27 cellular contexts compared by ENCODE assay signal in the genomic region with DNA sequence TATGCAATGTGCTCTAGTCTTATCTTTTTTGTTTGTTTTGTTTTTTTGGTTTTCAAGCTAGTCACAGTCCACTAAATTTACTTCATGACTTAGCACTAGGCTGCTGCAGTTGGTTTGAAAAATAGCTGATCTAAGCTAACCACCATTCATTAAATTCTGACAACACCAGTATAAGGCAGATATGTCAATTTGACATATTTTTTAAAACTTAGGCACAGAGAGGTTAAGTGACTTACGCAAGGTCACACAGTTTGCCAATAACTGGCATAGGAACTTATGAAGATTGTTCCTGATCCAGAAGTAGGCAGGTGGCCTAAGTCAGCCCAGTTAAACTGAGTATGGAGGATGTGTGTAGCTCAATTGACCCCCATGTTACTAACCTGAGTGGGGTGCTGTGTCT.
"Had no signal": no experiment of that assay in that cellular context is flagged by ENCODE, and none has a peak within 500 bp of the region (broad histone marks: within the 10 kb centered on the region; RNA-seq: fewer than 3 reads in every experiment).

No MANE protein-coding gene starts in this region.

- H3K27me3 ChIP-seq: colonic mucosa, esophagus squamous epithelium, gastrocnemius medialis, heart right ventricle had no signal

- FAIRE-seq: islet of Langerhans, keratinocyte had no signal

- H3K36me3 ChIP-seq: colonic mucosa, esophagus squamous epithelium, gastrocnemius medialis, heart right ventricle, left ventricle myocardium inferior, lower lobe of right lung had no signal

- H3K4me3 ChIP-seq: colonic mucosa, esophagus squamous epithelium, gastrocnemius medialis, heart right ventricle, left ventricle myocardium inferior, lower lobe of right lung, mucosa of descending colon had no signal

- H3K9me3 ChIP-seq: colonic mucosa, esophagus squamous epithelium, gastrocnemius medialis, heart right ventricle, left ventricle myocardium inferior, lower lobe of right lung, mucosa of descending colon had no signal

- H3K36me3 Mint-ChIP-seq: mesothelial cell of epicardium had no signal

- H3K9me3 Mint-ChIP-seq: dendritic cell treated with granulocyte-macrophage colony-stimulating factor and Interleukin-4, amounts not matched to agents 40 ng/mL and 50 ng/mL, for 4 days; effector memory CD8-positive, alpha-beta T cell; endodermal cell had no signal

- ATAC-seq: effector memory CD8-positive, alpha-beta T cell; esophagus mucosa; gastrocnemius medialis; heart right ventricle; left colon; left lobe of liver; lower lobe of right lung; mucosa of descending colon had no signal

- H3K27ac Mint-ChIP-seq: dendritic cell treated with granulocyte-macrophage colony-stimulating factor and Interleukin-4, amounts not matched to agents 40 ng/mL and 50 ng/mL, for 4 days; effector memory CD8-positive, alpha-beta T cell; endodermal cell; mesothelial cell of epicardium had no signal

- H3K27ac ChIP-seq: colonic mucosa, epithelial cell of prostate, esophagus squamous epithelium, heart right ventricle, lower lobe of right lung had no signal

- H3K27me3 Mint-ChIP-seq: dendritic cell treated with granulocyte-macrophage colony-stimulating factor and Interleukin-4, amounts not matched to agents 40 ng/mL and 50 ng/mL, for 4 days had no signal

- H3K4me1 ChIP-seq: colonic mucosa, left ventricle myocardium inferior, lower lobe of right lung had no signal

- DNase-seq: cerebellar nuclear complex; colonic mucosa; cortex of kidney; effector CD8-positive, alpha-beta T cell; effector memory CD8-positive, alpha-beta T cell; endodermal cell; erythroblast; esophagus squamous epithelium; foreskin fibroblast; foreskin melanocyte; gastrocnemius medialis; glutamatergic neuron; head of caudate nucleus; heart right ventricle; hippocampal formation; left colon; left ventricle myocardium inferior; lower lobe of right lung; mesenchymal stem cell; mucosa of descending colon had no signal

- H3K4me3 Mint-ChIP-seq: dendritic cell treated with granulocyte-macrophage colony-stimulating factor and Interleukin-4, amounts not matched to agents 40 ng/mL and 50 ng/mL, for 4 days; effector memory CD8-positive, alpha-beta T cell; endodermal cell; mesothelial cell of epicardium had no signal
